ENCODE assay signal across 9 cellular contexts in genomic region chr5:38212307-38212706, GRCh38. TPM values are rescaled to one million over a fixed set of nuclear protein-coding genes. Genes with fewer than 3 reads are reported as not detected.
"Had no signal": no experiment of that assay in that cellular context is flagged by ENCODE, and none has a peak within 500 bp of the region (broad histone marks: within the 10 kb centered on the region; RNA-seq: fewer than 3 reads in every experiment).

No MANE protein-coding gene starts in this region.

- H3K4me3 ChIP-seq: GM12878 had no signal

- ATAC-seq: GM12878 had no signal

- DNase-seq: GDM1, GF-D8 had no signal

- FAIRE-seq: G401.6, GM12878, GM12891, GM12892, GM18507, GM19239 had no signal

RNA-seq across cellular contexts. Expression of gene EGFLAM, which starts 46.1 kb away (rescaled TPM):
- total RNA-seq: G401, GM12878 had no signal
